ENCODE assay signal across 1 cellular context in genomic region chr3:129377615-129378014, GRCh38.
TF ChIP-seq lines count a peak whose summit lies in the region.

No MANE protein-coding gene starts in this region.

TF ChIP-seq in HepG2, 621 proteins besides CTCF, POLR2A, EP300 and RAD21 (continued from another document):
- TF ChIP-seq, protein P1, sequence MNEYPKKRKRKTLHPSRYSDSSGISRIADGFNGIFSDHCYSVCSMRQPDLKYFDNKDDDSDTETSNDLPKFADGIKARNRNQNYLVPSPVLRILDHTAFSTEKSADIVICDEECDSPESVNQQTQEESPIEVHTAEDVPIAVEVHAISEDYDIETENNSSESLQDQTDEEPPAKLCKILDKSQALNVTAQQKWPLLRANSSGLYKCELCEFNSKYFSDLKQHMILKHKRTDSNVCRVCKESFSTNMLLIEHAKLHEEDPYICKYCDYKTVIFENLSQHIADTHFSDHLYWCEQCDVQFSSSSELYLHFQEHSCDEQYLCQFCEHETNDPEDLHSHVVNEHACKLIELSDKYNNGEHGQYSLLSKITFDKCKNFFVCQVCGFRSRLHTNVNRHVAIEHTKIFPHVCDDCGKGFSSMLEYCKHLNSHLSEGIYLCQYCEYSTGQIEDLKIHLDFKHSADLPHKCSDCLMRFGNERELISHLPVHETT (CRISPR knock-in tag; conservative IDR thresholded peaks at IDR 0.05) = no peak
- no peak for TF ChIP-seq ZFX (CRISPR knock-in tag; IDR thresholded peaks at IDR 0.05; ENCODE audit: low read depth)
